Comparison of ENCODE assay signal across 2 cellular contexts in the genomic region with DNA sequence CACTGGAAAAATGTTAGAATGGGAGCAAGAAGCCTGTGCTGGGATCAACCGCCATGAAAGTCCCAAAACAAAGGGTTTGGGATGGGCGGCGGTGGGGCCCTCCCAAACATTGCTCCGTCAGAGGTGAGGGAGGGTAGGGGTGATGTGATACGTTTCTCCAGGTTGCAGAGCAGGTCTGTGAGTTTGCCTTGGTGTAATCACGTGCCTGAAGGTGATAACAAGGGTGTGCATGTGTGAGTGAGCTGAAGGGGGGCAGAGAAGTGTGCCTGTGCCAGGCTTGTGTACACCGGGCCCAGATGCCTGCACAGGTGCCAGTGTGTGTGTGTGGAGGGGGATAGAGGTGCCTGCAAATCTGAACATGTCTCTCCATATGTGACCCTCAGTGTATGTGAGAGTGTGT.
TF ChIP-seq lines count a peak whose summit lies in the region.

No MANE protein-coding gene starts in this region.

TF ChIP-seq in HEK293, 187 proteins besides CTCF, POLR2A, EP300 and RAD21:
- TF ChIP-seq ZNF629 (tag by site-specific recombination; IDR thresholded peaks at IDR 0.05) (no peak), ZNF366 (tag by site-specific recombination; conservative IDR thresholded peaks at IDR 0.05) (no peak), ZNF600 (tag by site-specific recombination; IDR thresholded peaks at IDR 0.05) (0 out of 2 replicates have a peak, but pooled peaks have one; percentile 44), KLF1 (tag by site-specific recombination; IDR thresholded peaks at IDR 0.05) (0 out of 2 replicates have a peak, but pooled peaks have one; percentile 7), ZNF473 (tag by site-specific recombination; IDR thresholded peaks at IDR 0.05) (no peak), ZNF157 (tag by site-specific recombination; IDR thresholded peaks at IDR 0.05) (no peak), ZBTB8A (tag by site-specific recombination; IDR thresholded peaks at IDR 0.05) (0 out of 2 replicates have a peak, but pooled peaks have one; percentile 20), ZFP41 (tag by site-specific recombination; IDR thresholded peaks at IDR 0.05; ENCODE audit: borderline replicate concordance) (no peak), ZNF521 (tag by site-specific recombination; IDR thresholded peaks at IDR 0.05) (no peak)
- TF ChIP-seq, protein P1, sequence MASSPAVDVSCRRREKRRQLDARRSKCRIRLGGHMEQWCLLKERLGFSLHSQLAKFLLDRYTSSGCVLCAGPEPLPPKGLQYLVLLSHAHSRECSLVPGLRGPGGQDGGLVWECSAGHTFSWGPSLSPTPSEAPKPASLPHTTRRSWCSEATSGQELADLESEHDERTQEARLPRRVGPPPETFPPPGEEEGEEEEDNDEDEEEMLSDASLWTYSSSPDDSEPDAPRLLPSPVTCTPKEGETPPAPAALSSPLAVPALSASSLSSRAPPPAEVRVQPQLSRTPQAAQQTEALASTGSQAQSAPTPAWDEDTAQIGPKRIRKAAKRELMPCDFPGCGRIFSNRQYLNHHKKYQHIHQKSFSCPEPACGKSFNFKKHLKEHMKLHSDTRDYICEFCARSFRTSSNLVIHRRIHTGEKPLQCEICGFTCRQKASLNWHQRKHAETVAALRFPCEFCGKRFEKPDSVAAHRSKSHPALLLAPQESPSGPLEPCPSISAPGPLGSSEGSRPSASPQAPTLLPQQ (tag by site-specific recombination; IDR thresholded peaks at IDR 0.05), result 0 out of 2 replicates have a peak, but pooled peaks have one; percentile 15
- TF ChIP-seq, protein P2, sequence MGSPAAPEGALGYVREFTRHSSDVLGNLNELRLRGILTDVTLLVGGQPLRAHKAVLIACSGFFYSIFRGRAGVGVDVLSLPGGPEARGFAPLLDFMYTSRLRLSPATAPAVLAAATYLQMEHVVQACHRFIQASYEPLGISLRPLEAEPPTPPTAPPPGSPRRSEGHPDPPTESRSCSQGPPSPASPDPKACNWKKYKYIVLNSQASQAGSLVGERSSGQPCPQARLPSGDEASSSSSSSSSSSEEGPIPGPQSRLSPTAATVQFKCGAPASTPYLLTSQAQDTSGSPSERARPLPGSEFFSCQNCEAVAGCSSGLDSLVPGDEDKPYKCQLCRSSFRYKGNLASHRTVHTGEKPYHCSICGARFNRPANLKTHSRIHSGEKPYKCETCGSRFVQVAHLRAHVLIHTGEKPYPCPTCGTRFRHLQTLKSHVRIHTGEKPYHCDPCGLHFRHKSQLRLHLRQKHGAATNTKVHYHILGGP (tag by site-specific recombination; IDR thresholded peaks at IDR 0.05), result no peak

TF ChIP-seq in K562, 482 proteins besides CTCF, POLR2A, EP300 and RAD21 (continued from another document):
- no peak for TF ChIP-seq HNRNPUL1 (IDR thresholded peaks at IDR 0.05; ENCODE audit: low read length)
